In genomic region chr4:1871471-1872021, GRCh38 we compare ENCODE assay signal across 8 cellular contexts. TPM values are rescaled to one million over a fixed set of nuclear protein-coding genes. Genes with fewer than 3 reads are reported as not detected.
DNase-seq lines count a peak whose midpoint lies in the region; ATAC-seq, FAIRE-seq and TF ChIP-seq lines count a peak whose summit lies in the region.

No MANE protein-coding gene starts in this region.

- CTCF ChIA-PET in CD8-positive, alpha-beta T cell (lab: Charles Lee) = no interaction called here

- no peaks in the 10 kb centered on the region for H3K9me3 ChIP-seq in CD8-positive, alpha-beta T cell (ENCODE audit: low read length)
- H3K9me3 ChIP-seq in breast epithelium = no peaks in the 10 kb centered on the region

- peak overlapping the region; percentile 42 for H3K4me3 Mint-ChIP-seq in CD8-positive, alpha-beta T cell

- peaks cover 2% of the 10 kb centered on the region for H3K36me3 Mint-ChIP-seq in CD8-positive, alpha-beta T cell

- H3K4me1 Mint-ChIP-seq in CD8-positive, alpha-beta T cell (ENCODE audit: low read depth) = peaks cover 31% of the 10 kb centered on the region

- H3K36me3 ChIP-seq in CD8-positive, alpha-beta T cell (ENCODE audit: insufficient read depth, low read length) = no peaks in the 10 kb centered on the region
- H3K36me3 ChIP-seq in breast epithelium = no peaks in the 10 kb centered on the region

- TF ChIP-seq POLR2A in breast epithelium (IDR thresholded peaks at IDR 0.05) (no peak), lower leg skin (IDR thresholded peaks at IDR 0.05) (no peak)

- H3K27me3 ChIP-seq in CD8-positive, alpha-beta T cell (ENCODE audit: insufficient read depth, low read length) = no peaks in the 10 kb centered on the region
- no peaks in the 10 kb centered on the region for H3K27me3 ChIP-seq in breast epithelium

- no peak overlapping the region for H3K27ac Mint-ChIP-seq in CD8-positive, alpha-beta T cell

- no peak for FAIRE-seq in urothelium cell line (lab: Jason Lieb, UNC)

- ATAC-seq in CD8-positive, alpha-beta T cell = no peak
- ATAC-seq in GM19372 (IDR thresholded peaks at IDR 0.05; ENCODE audit: low read depth, unreplicated experiment) (peak; percentile 19), HG03469 (IDR thresholded peaks at IDR 0.05; ENCODE audit: unreplicated experiment) (peak; percentile 2)

- H3K9me3 Mint-ChIP-seq in CD8-positive, alpha-beta T cell = no peaks in the 10 kb centered on the region

- TF ChIP-seq CTCF in CD8-positive, alpha-beta T cell (IDR thresholded peaks at IDR 0.05) = no peak
- TF ChIP-seq CTCF in breast epithelium (IDR thresholded peaks at IDR 0.05) = no peak
- no peak for TF ChIP-seq CTCF in lower leg skin (IDR thresholded peaks at IDR 0.05)

- peak overlapping the region; percentile 55 for H3K4me3 ChIP-seq in CD8-positive, alpha-beta T cell (ENCODE audit: low read depth, low read length)
- H3K4me3 ChIP-seq in breast epithelium (peak overlapping the region; percentile 84 to 98 (median 87)), lower leg skin (ENCODE audit: low read depth, poor library complexity, severe bottlenecking) (peak overlapping the region; percentile 99)

- intact Hi-C loops in CD8-positive, alpha-beta T cell (cut with DNase I, micrococcal nuclease) = loop anchor here (1.0 to 5.0 kb wide), 8 partner anchors 136 to 623 kb away; partner anchors contain the start of genes NELFA (in 2 of the 2), CFAP99 (in 1 of the 2), CTBP1 (in 1 of the 2) and FAM53A (in 1 of the 2)
- intact Hi-C loops in breast epithelium (cut with DNase I; ENCODE audit: low total_unique reads) = no loop called here
- intact Hi-C loops in lower leg skin (cut with DNase I; ENCODE audit: low total_unique reads) = loop anchor here (5.0 kb wide), 1 partner anchor 881 kb away; no protein-coding TSS in a partner anchor

- 0% methylated on average over 10 to 24 of the region's 79 CpGs for WGBS in lower leg skin, 2 donors

- DNase-seq in CD8-positive, alpha-beta T cell = no peak
- no peak for DNase-seq in breast epithelium (ENCODE audit: low spot score in 2 of 2)
- no peak for DNase-seq in lower leg skin (ENCODE audit: low spot score in 2 of 2)
- DNase-seq in urothelium cell line (ENCODE audit: low spot score) = peak; percentile 36
- no peak for DNase-seq in DMS 273 (lab: John Stamatoyannopoulos, UW; ENCODE audit: unreplicated experiment)
- no peak for DNase-seq in cortex of kidney (lab: John Stamatoyannopoulos, UW)

- H3K27me3 Mint-ChIP-seq in CD8-positive, alpha-beta T cell (ENCODE audit: low read depth) = no peaks in the 10 kb centered on the region

- POLR2A ChIA-PET in CD8-positive, alpha-beta T cell (lab: Charles Lee) = interaction anchor here (1.9 kb wide), 1 partner anchor 14 kb away, joined by 32 read pairs; the partner anchor contains the start of gene LETM1

- H3K4me1 ChIP-seq in CD8-positive, alpha-beta T cell (ENCODE audit: insufficient read depth, low read length) = peaks cover 21% of the 10 kb centered on the region
- no peaks in the 10 kb centered on the region for H3K4me1 ChIP-seq in breast epithelium

- no peak overlapping the region for H3K27ac ChIP-seq in CD8-positive, alpha-beta T cell (ENCODE audit: low read depth, low read length)
- peak overlapping the region; percentile 82 to 97 for H3K27ac ChIP-seq in breast epithelium

RNA-seq across cellular contexts. Expression of gene NSD2, which starts 0.4 kb away (rescaled TPM):
- total RNA-seq in CD8-positive, alpha-beta T cell = 10 to 100 TPM; 27.3 to 32.5 TPM
- total RNA-seq in breast epithelium (10 to 100 TPM; 24.6 to 36.7 (median 30.8) TPM), lower leg skin (10 to 100 TPM; 17.3 to 23.6 (median 19.4) TPM)

RNA-seq across cellular contexts. Expression of gene LETM1, which starts 15.6 kb away (rescaled TPM):
- total RNA-seq in CD8-positive, alpha-beta T cell = 10 to 100 TPM; 22.7 to 25.9 TPM
- total RNA-seq in breast epithelium (10 to 100 TPM; 31.0 to 42.9 (median 32.5) TPM), lower leg skin (10 to 100 TPM; 27.2 to 49.9 (median 39.0) TPM)
